8 cellular contexts compared by ENCODE assay signal in the genomic region with DNA sequence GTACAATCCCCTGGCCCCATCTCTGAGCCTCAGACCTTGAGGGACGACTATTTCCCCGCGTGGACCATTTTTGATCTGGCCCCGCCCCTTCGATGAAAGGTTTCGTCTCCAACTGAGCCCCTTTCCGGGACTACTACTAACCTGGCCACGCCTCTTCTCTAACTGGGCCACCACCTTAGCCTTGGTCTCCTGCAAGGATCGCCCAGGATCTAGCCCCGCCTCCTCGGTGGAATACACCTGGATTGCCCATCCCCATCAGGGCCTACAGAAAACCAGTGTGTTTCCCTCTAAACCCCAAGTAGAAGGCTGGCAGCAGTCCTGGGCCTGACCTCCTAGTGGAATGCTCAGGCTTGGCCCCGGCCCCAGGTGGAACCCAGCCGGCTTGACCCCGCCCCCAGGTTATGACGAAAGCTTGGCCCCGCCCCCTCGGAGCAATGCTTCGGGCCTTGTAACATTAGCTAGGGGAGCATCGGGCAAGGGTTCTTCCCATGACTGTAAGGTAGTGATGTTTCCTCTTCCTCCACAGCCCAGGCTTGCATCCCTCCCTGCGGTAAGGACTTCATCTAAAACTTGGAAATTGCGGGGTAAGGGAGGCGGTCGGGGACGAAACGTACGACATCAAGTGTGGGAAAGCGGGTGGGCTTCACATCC. TPM values are rescaled to one million over a fixed set of nuclear protein-coding genes. Genes with fewer than 3 reads are reported as not detected.
DNase-seq lines count a peak whose midpoint lies in the region; ATAC-seq and TF ChIP-seq lines count a peak whose summit lies in the region.

No MANE protein-coding gene starts in this region.

- ATAC-seq in activated B cell treated with CpG ODN at 0.5 μM for 24 hours (ENCODE audit: low read depth) (no peak), GM19351 (IDR thresholded peaks at IDR 0.05; ENCODE audit: unreplicated experiment) (no peak)
- no peak for ATAC-seq in stimulated activated effector memory CD8-positive, alpha-beta T cell treated with anti-CD3 and anti-CD28 coated beads, Interleukin-12 subunit alpha, Interleukin-12 subunit beta, amount 100 ng/mL, for 72 hours

- peaks cover 18% of the 10 kb centered on the region for H3K36me3 Mint-ChIP-seq in activated B cell treated with CpG ODN at 0.5 μM for 24 hours (ENCODE audit: low read depth)
- H3K36me3 Mint-ChIP-seq in stimulated activated effector memory CD8-positive, alpha-beta T cell treated with anti-CD3 and anti-CD28 coated beads, Interleukin-12 subunit alpha, Interleukin-12 subunit beta, amount 100 ng/mL, for 72 hours = peaks cover 24% of the 10 kb centered on the region

- peak overlapping the region; percentile 88 for H3K4me3 Mint-ChIP-seq in activated B cell treated with CpG ODN at 0.5 μM for 24 hours
- H3K4me3 Mint-ChIP-seq in stimulated activated effector memory CD8-positive, alpha-beta T cell treated with anti-CD3 and anti-CD28 coated beads, Interleukin-12 subunit alpha, Interleukin-12 subunit beta, amount 100 ng/mL, for 72 hours = peak overlapping the region; percentile 79

- CTCF ChIA-PET in activated B cell treated with CpG ODN at 0.5 μM for 24 hours (lab: Charles Lee) = no interaction called here

- peaks cover 26% of the 10 kb centered on the region for H3K27me3 Mint-ChIP-seq in activated B cell treated with CpG ODN at 0.5 μM for 24 hours

- H3K36me3 ChIP-seq in ES-I3 (ENCODE audit: insufficient read depth, low read length) = no peaks in the 10 kb centered on the region
- H3K36me3 ChIP-seq in duodenal mucosa (ENCODE audit: control insufficient read depth in 1 of 2, insufficient read depth in 2 of 2, low read length in 2 of 2) = peaks cover 3 to 6% of the 10 kb centered on the region in 2 donors
- H3K36me3 ChIP-seq in MG63 = peaks cover 84% of the 10 kb centered on the region

- DNase-seq in activated B cell treated with CpG ODN at 0.5 μM for 24 hours (peak; percentile 33), lower leg skin (ENCODE audit: low spot score in 2 of 2) (peak; percentile 74 to 97), MG63 (no peak), GM19238 (ENCODE audit: insufficient read length, low spot score) (no peak)
- no peak for DNase-seq in stimulated activated effector memory CD8-positive, alpha-beta T cell treated with anti-CD3 and anti-CD28 coated beads, Interleukin-12 subunit alpha, Interleukin-12 subunit beta, amount 100 ng/mL, for 72 hours (ENCODE audit: low spot score in 2 of 2)

- H3K27me3 ChIP-seq in duodenal mucosa (ENCODE audit: control insufficient read depth in 1 of 2, insufficient read depth in 2 of 2, low read length in 2 of 2) (peaks cover 0 to 9% of the 10 kb centered on the region in 2 donors), MG63 (no peaks in the 10 kb centered on the region)

- no peak for TF ChIP-seq POLR2A in lower leg skin (IDR thresholded peaks at IDR 0.05)

- H3K4me1 ChIP-seq in ES-I3 (ENCODE audit: insufficient read depth, low read length) (peaks cover 7% of the 10 kb centered on the region; the same call in 1 of the 2 replicates), duodenal mucosa (ENCODE audit: control insufficient read depth in 1 of 2, insufficient read depth in 2 of 2, low read length in 2 of 2) (peaks cover 13 to 23% of the 10 kb centered on the region in 2 donors)

- H3K4me3 ChIP-seq in duodenal mucosa (ENCODE audit: low read depth in 1 of 2, low read length in 2 of 2) (peak overlapping the region; percentile 93), lower leg skin (ENCODE audit: low read depth, poor library complexity, severe bottlenecking) (no peak overlapping the region), MG63 (no peak overlapping the region)

- H3K9me3 Mint-ChIP-seq in activated B cell treated with CpG ODN at 0.5 μM for 24 hours = no peaks in the 10 kb centered on the region
- H3K9me3 Mint-ChIP-seq in stimulated activated effector memory CD8-positive, alpha-beta T cell treated with anti-CD3 and anti-CD28 coated beads, Interleukin-12 subunit alpha, Interleukin-12 subunit beta, amount 100 ng/mL, for 72 hours = no peaks in the 10 kb centered on the region

- intact Hi-C loops in activated B cell treated with CpG ODN at 0.5 μM for 24 hours (cut with micrococcal nuclease) = loop anchor here (5.0 kb wide), 3 partner anchors 75 to 365 kb away; no protein-coding TSS in a partner anchor
- intact Hi-C loops in lower leg skin (cut with DNase I; ENCODE audit: low total_unique reads) = no loop called here

- H3K27ac Mint-ChIP-seq in activated B cell treated with CpG ODN at 0.5 μM for 24 hours = peak overlapping the region; percentile 46
- no peak overlapping the region for H3K27ac Mint-ChIP-seq in stimulated activated effector memory CD8-positive, alpha-beta T cell treated with anti-CD3 and anti-CD28 coated beads, Interleukin-12 subunit alpha, Interleukin-12 subunit beta, amount 100 ng/mL, for 72 hours

- H3K4me1 Mint-ChIP-seq in activated B cell treated with CpG ODN at 0.5 μM for 24 hours = peaks cover 33% of the 10 kb centered on the region
- H3K4me1 Mint-ChIP-seq in stimulated activated effector memory CD8-positive, alpha-beta T cell treated with anti-CD3 and anti-CD28 coated beads, Interleukin-12 subunit alpha, Interleukin-12 subunit beta, amount 100 ng/mL, for 72 hours = peaks cover 36% of the 10 kb centered on the region

- H3K9ac ChIP-seq in ES-I3 (ENCODE audit: low read depth, low read length) (peak overlapping the region; percentile 78), duodenal mucosa (ENCODE audit: low read depth in 1 of 2, low read length in 2 of 2) (no peak overlapping the region)

- 27 to 30% methylated on average over 27 of the region's 27 CpGs for WGBS in lower leg skin, 2 donors

- peak overlapping the region; percentile 25 for H3K27ac ChIP-seq in duodenal mucosa (ENCODE audit: low read depth, low read length)

- H3K9me3 ChIP-seq in ES-I3 (ENCODE audit: control insufficient read depth, insufficient read depth, low read length) = no peaks in the 10 kb centered on the region
- H3K9me3 ChIP-seq in duodenal mucosa (ENCODE audit: control insufficient read depth in 1 of 2, low read length in 2 of 2) = no peaks in the 10 kb centered on the region
- H3K9me3 ChIP-seq in MG63 = no peaks in the 10 kb centered on the region

- POLR2A ChIA-PET in activated B cell treated with CpG ODN at 0.5 μM for 24 hours (lab: Charles Lee) = interaction anchor here (1.2 kb wide), 1 partner anchor 335 kb away, joined by 3 read pairs; no protein-coding TSS in a partner anchor

- TF ChIP-seq CTCF in activated B cell treated with CpG ODN at 0.5 μM for 24 hours (IDR thresholded peaks at IDR 0.05) (no peak), lower leg skin (IDR thresholded peaks at IDR 0.05) (no peak)

RNA-seq across cellular contexts. Expression of a gene that starts 9.1 kb away (rescaled TPM):
- total RNA-seq in activated B cell treated with CpG ODN at 0.5 μM for 24 hours = 3.2 and 3.3 TPM in 2 replicates
- 1 to 10 TPM in 3 of 4 donors, under 1 TPM in 1; 0.74 to 5.1 (median 3.6) TPM for total RNA-seq in lower leg skin
- 8.2 and 31.7 TPM in 2 replicates for total RNA-seq in MG63 (2014; rRNA removed; shearing (Covaris generic); ENCODE audit: low replicate concordance)

RNA-seq across cellular contexts. Expression of a gene that starts 21.6 kb away (rescaled TPM):
- total RNA-seq in activated B cell treated with CpG ODN at 0.5 μM for 24 hours = not detected in 2 replicates
- total RNA-seq in lower leg skin = 1 to 10 TPM in 2 of 4 donors, under 1 TPM in 1, not detected in 1; 0.97 to 2.4 (median 2.4) TPM
- not detected in 2 replicates for total RNA-seq in MG63 (2014; rRNA removed; shearing (Covaris generic); ENCODE audit: low replicate concordance)

RNA-seq across cellular contexts. Expression of a gene that starts 49.5 kb away (rescaled TPM):
- 0.49 TPM in 1 of 2 replicates, not detected in the other for total RNA-seq in activated B cell treated with CpG ODN at 0.5 μM for 24 hours
- 1 to 10 TPM; 1.7 to 7.6 (median 4.1) TPM for total RNA-seq in lower leg skin
- not detected in 2 replicates for total RNA-seq in MG63 (2014; rRNA removed; shearing (Covaris generic); ENCODE audit: low replicate concordance)

RNA-seq across cellular contexts. Expression of a gene that starts 55.6 kb away (rescaled TPM):
- total RNA-seq in activated B cell treated with CpG ODN at 0.5 μM for 24 hours (10.5 and 12.8 TPM in 2 replicates), lower leg skin (1 to 10 TPM in 1 of 4 donors, under 1 TPM in 1, not detected in 2; 0.84 to 1.0 TPM)
- not detected in 2 replicates for total RNA-seq in MG63 (2014; rRNA removed; shearing (Covaris generic); ENCODE audit: low replicate concordance)

RNA-seq across cellular contexts. Expression of a gene that starts 58.8 kb away (rescaled TPM):
- total RNA-seq in activated B cell treated with CpG ODN at 0.5 μM for 24 hours (0.12 TPM in 1 of 2 replicates, not detected in the other), lower leg skin (under 1 TPM in 2 of 4 donors, not detected in 2; 0.13 to 0.34 TPM)
- total RNA-seq in MG63 (2014; rRNA removed; shearing (Covaris generic); ENCODE audit: low replicate concordance) = not detected in 2 replicates

Comparison
In these comparisons a context has a peak if more than half of its experiments do, and no peak if none do; other contexts are left out.
1. DNase-seq: peak in activated B cell treated with CpG ODN at 0.5 μM for 24 hours (single experiment) and lower leg skin (2 of 2); none in stimulated activated effector memory CD8-positive, alpha-beta T cell treated with anti-CD3 and anti-CD28 coated beads, Interleukin-12 subunit alpha, Interleukin-12 subunit beta, amount 100 ng/mL, for 72 hours (0 of 2), MG63 (single experiment) and GM19238 (single experiment).
2. H3K4me3 ChIP-seq: peak in duodenal mucosa (2 of 2); none in lower leg skin (single experiment) and MG63 (single experiment).